Comparison of ENCODE assay signal across 24 cellular contexts in genomic region chr3:144185291-144185690, GRCh38.
A peak's percentile ranks its signal among the peaks of the same experiment; 100 is the strongest.
DNase-seq lines count a peak whose midpoint lies in the region; ATAC-seq, FAIRE-seq and TF ChIP-seq lines count a peak whose summit lies in the region.
"Had no signal": no experiment of that assay in that cellular context is flagged by ENCODE, and none has a peak within 500 bp of the region (broad histone marks: within the 10 kb centered on the region; RNA-seq: fewer than 3 reads in every experiment).

No MANE protein-coding gene starts in this region.

- H3K9me3 Mint-ChIP-seq in activated T-cell treated with anti-CD3 and anti-CD28 coated beads, Interleukin-2, amount 50 U/mL, for 4 hours = peaks cover 12% of the 10 kb centered on the region

- H3K4me1 ChIP-seq in foreskin keratinocyte = no peaks in the 10 kb centered on the region

- ATAC-seq in foreskin keratinocyte = peak; percentile 70
- no peak for ATAC-seq in activated T-cell treated with anti-CD3 and anti-CD28 coated beads, Interleukin-2, amount 50 U/mL, for 4 hours
- ATAC-seq: GM12878 had no signal

- peaks cover 9% of the 10 kb centered on the region for H3K4me1 Mint-ChIP-seq in activated T-cell treated with anti-CD3 and anti-CD28 coated beads, Interleukin-2, amount 50 U/mL, for 4 hours (ENCODE audit: low read depth)

- no peak for TF ChIP-seq CTCF in bronchial epithelial cell (IDR thresholded peaks at IDR 0.05; ENCODE audit: insufficient read depth, low read length, severe bottlenecking)
- TF ChIP-seq CTCF in foreskin keratinocyte (conservative IDR thresholded peaks at IDR 0.05) = no peak

- H3K27me3 ChIP-seq in bronchial epithelial cell (ENCODE audit: control insufficient read depth, insufficient read depth, low read length) = no peaks in the 10 kb centered on the region
- H3K27me3 ChIP-seq in foreskin keratinocyte = no peaks in the 10 kb centered on the region

- no peaks in the 10 kb centered on the region for H3K36me3 Mint-ChIP-seq in activated T-cell treated with anti-CD3 and anti-CD28 coated beads, Interleukin-2, amount 50 U/mL, for 4 hours (ENCODE audit: insufficient read depth)
- H3K36me3 Mint-ChIP-seq: CD8-positive, alpha-beta memory T cell had no signal

- no peak overlapping the region for H3K4me3 Mint-ChIP-seq in activated T-cell treated with anti-CD3 and anti-CD28 coated beads, Interleukin-2, amount 50 U/mL, for 4 hours
- H3K4me3 Mint-ChIP-seq: CD8-positive, alpha-beta memory T cell had no signal

- DNase-seq in EL (peak; percentile 43), HT1080 (ENCODE audit: low read depth) (peak; percentile 65), bronchial epithelial cell (ENCODE audit: low read depth) (peak; percentile 51), foreskin keratinocyte (peak in 1 of 2 donors; percentile 24), NCI-H2227 treated with DMSO at 0.1 percent for 48 hours (lab: John Stamatoyannopoulos, UW) (no peak), NCI-H2029 (lab: John Stamatoyannopoulos, UW) (no peak), DMS 273 treated with DMSO at 0.1 percent for 48 hours (lab: John Stamatoyannopoulos, UW) (no peak)
- no peak for DNase-seq in activated T-cell treated with anti-CD3 and anti-CD28 coated beads, Interleukin-2, amount 50 U/mL, for 4 hours
- DNase-seq: Calu3; CD8-positive, alpha-beta memory T cell; DMS53; NCI-H1105; NCI-H146; NCI-H2029 treated with DMSO at 0.1 percent for 48 hours; NCI-H446; NCI-H526; SHP77 treated with DMSO at 0.1 percent for 48 hours; SW 1271 had no signal

- H3K4me3 ChIP-seq in bronchial epithelial cell (ENCODE audit: low read depth, low read length) = no peak overlapping the region
- H3K4me3 ChIP-seq: GM12878, SK-N-MC had no signal

- no peak for FAIRE-seq in bronchial epithelial cell (lab: Jason Lieb, UNC)
- FAIRE-seq: GM12878, H1, HTR-8/SVneo had no signal

- no peak overlapping the region for H3K27ac ChIP-seq in foreskin keratinocyte
- H3K27ac ChIP-seq: C4-2B, KMS-11, SK-N-MC had no signal

- no peaks in the 10 kb centered on the region for H3K36me3 ChIP-seq in bronchial epithelial cell (ENCODE audit: control insufficient read depth, insufficient read depth, low read length)

- no peaks in the 10 kb centered on the region for H3K27me3 Mint-ChIP-seq in activated T-cell treated with anti-CD3 and anti-CD28 coated beads, Interleukin-2, amount 50 U/mL, for 4 hours (ENCODE audit: low read depth)

Comparison
In these comparisons a context has a peak if more than half of its experiments do, and no peak if none do; other contexts are left out.
1. DNase-seq: peak in EL (single experiment), HT1080 (single experiment) and bronchial epithelial cell (single experiment); none in NCI-H2227 treated with DMSO at 0.1 percent for 48 hours (single experiment), NCI-H2029 (single experiment), DMS 273 treated with DMSO at 0.1 percent for 48 hours (single experiment) and activated T-cell treated with anti-CD3 and anti-CD28 coated beads, Interleukin-2, amount 50 U/mL, for 4 hours (single experiment).